ENCODE assay signal across 9 cellular contexts in the genomic region with DNA sequence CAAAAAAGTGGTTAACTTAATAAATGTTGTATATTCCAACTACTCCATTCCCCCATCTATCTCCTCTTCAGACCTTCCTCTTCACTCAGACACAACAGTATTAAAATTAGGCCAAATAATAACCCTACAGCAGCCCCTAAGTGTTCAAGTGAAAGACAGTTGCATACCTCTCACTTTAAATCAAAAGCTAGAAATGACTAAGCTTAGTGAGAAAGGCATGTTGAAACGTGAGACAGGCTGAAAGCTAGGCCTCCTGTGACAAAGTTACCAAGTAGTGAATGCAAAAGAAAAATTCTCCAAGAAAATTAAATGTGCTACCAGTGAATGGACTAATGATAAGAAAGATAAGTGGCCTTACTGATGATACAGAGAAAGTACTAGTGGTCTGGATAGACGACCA.
A peak's percentile ranks its signal among the peaks of the same experiment; 100 is the strongest.
DNase-seq lines count a peak whose midpoint lies in the region; ATAC-seq and TF ChIP-seq lines count a peak whose summit lies in the region.
"Had no signal": no experiment of that assay in that cellular context is flagged by ENCODE, and none has a peak within 500 bp of the region (broad histone marks: within the 10 kb centered on the region; RNA-seq: fewer than 3 reads in every experiment).

No MANE protein-coding gene starts in this region.

- H3K4me1 ChIP-seq in gastrocnemius medialis = peaks cover 5 to 15% of the 10 kb centered on the region in 2 donors
- H3K4me1 ChIP-seq in sigmoid colon = peaks cover 0 to 9% (median 4%) of the 10 kb centered on the region in 4 donors

- H3K36me3 ChIP-seq in gastrocnemius medialis (peaks cover 0 to 30% of the 10 kb centered on the region in 2 donors), sigmoid colon (peaks cover 0 to 27% (median 2%) of the 10 kb centered on the region in 4 donors)

- 71 to 80% methylated on average over 2 of the region's 2 CpGs for WGBS in sigmoid colon, 2 donors

- POLR2A ChIA-PET in activated CD4-positive, alpha-beta T cell treated with anti-CD3 and anti-CD28 coated beads for 36 hours (lab: Charles Lee) = no interaction called here

- TF ChIP-seq CTCF in gastrocnemius medialis (IDR thresholded peaks at IDR 0.05 in 4 of 5, conservative IDR thresholded peaks at IDR 0.05 in 1 of 5) = no peak
- TF ChIP-seq CTCF in sigmoid colon (IDR thresholded peaks at IDR 0.05) = no peak
- no peak for TF ChIP-seq CTCF in glutamatergic neuron (IDR thresholded peaks at IDR 0.05; ENCODE audit: partially characterized antibody, unreplicated experiment)

- H3K27me3 ChIP-seq in gastrocnemius medialis = no peaks in the 10 kb centered on the region
- H3K27me3 ChIP-seq in sigmoid colon = no peaks in the 10 kb centered on the region

- TF ChIP-seq POLR2A in gastrocnemius medialis (IDR thresholded peaks at IDR 0.05) = no peak
- TF ChIP-seq POLR2A in sigmoid colon (IDR thresholded peaks at IDR 0.05) = no peak

- ATAC-seq in activated CD4-positive, alpha-beta T cell treated with anti-CD3 and anti-CD28 coated beads for 36 hours = peak; percentile 81
- ATAC-seq in HG02623 (IDR thresholded peaks at IDR 0.05; ENCODE audit: unreplicated experiment) (peak; percentile 61), SK-N-SH treated with all-trans-retinoic acid at 6 μM for 48 hours (peak; percentile 69), gastrocnemius medialis (peak; percentile 54 to 78)

- H3K27ac ChIP-seq in gastrocnemius medialis = peak overlapping the region; percentile 50 to 72 (median 64)
- no peak overlapping the region for H3K27ac ChIP-seq in sigmoid colon

- peak; percentile 15 for DNase-seq in activated CD4-positive, alpha-beta T cell treated with anti-CD3 and anti-CD28 coated beads for 36 hours
- DNase-seq in activated CD4-positive, alpha-beta T cell treated with anti-CD3 and anti-CD28 coated beads for 1 hour = no peak
- DNase-seq in gastrocnemius medialis (no peak), sigmoid colon (no peak), CD1c-positive myeloid dendritic cell (ENCODE audit: extremely low spot score) (no peak), glutamatergic neuron (no peak)
- DNase-seq: NCI-H1694 treated with DMSO at 0.1 percent for 48 hours had no signal

- in situ Hi-C loops in gastrocnemius medialis (cut with MboI; ENCODE audit: low sequenced_read_pairs in 4 of 4) = no loop called here

- H3K9me3 ChIP-seq in gastrocnemius medialis = no peaks in the 10 kb centered on the region
- H3K9me3 ChIP-seq in sigmoid colon = no peaks in the 10 kb centered on the region

- peaks cover 16% of the 10 kb centered on the region for H3K4me1 Mint-ChIP-seq in activated CD4-positive, alpha-beta T cell treated with anti-CD3 and anti-CD28 coated beads for 36 hours
- H3K4me1 Mint-ChIP-seq in glutamatergic neuron (ENCODE audit: low read depth, unreplicated experiment) = no peaks in the 10 kb centered on the region

- no peaks in the 10 kb centered on the region for H3K27me3 Mint-ChIP-seq in activated CD4-positive, alpha-beta T cell treated with anti-CD3 and anti-CD28 coated beads for 36 hours
- H3K27me3 Mint-ChIP-seq in glutamatergic neuron (ENCODE audit: unreplicated experiment) = no peaks in the 10 kb centered on the region

- CTCF ChIA-PET in activated CD4-positive, alpha-beta T cell treated with anti-CD3 and anti-CD28 coated beads for 36 hours (lab: Charles Lee) = interaction anchor here (0.7 to 1.8 kb wide), 6 partner anchors 12 to 98 kb away, joined by 3 to 6 read pairs (median 3); no protein-coding TSS in a partner anchor

- intact Hi-C loops in activated CD4-positive, alpha-beta T cell treated with anti-CD3 and anti-CD28 coated beads for 36 hours (cut with DNase I, micrococcal nuclease) = no loop called here
- intact Hi-C loops in gastrocnemius medialis (cut with DNase I; ENCODE audit: low total_unique reads) (no loop called here), sigmoid colon (cut with DNase I) (no loop called here)

- peaks cover 21% of the 10 kb centered on the region for H3K36me3 Mint-ChIP-seq in activated CD4-positive, alpha-beta T cell treated with anti-CD3 and anti-CD28 coated beads for 36 hours (ENCODE audit: low read depth)
- no peaks in the 10 kb centered on the region for H3K36me3 Mint-ChIP-seq in glutamatergic neuron (ENCODE audit: unreplicated experiment)

- H3K4me3 Mint-ChIP-seq in activated CD4-positive, alpha-beta T cell treated with anti-CD3 and anti-CD28 coated beads for 36 hours = no peak overlapping the region
- H3K4me3 Mint-ChIP-seq in glutamatergic neuron (ENCODE audit: unreplicated experiment) = no peak overlapping the region

- no peak overlapping the region for H3K4me3 ChIP-seq in gastrocnemius medialis
- no peak overlapping the region for H3K4me3 ChIP-seq in sigmoid colon

- H3K27ac Mint-ChIP-seq in activated CD4-positive, alpha-beta T cell treated with anti-CD3 and anti-CD28 coated beads for 36 hours = no peak overlapping the region
- H3K27ac Mint-ChIP-seq in glutamatergic neuron (ENCODE audit: unreplicated experiment) = no peak overlapping the region

- H3K9me3 Mint-ChIP-seq in activated CD4-positive, alpha-beta T cell treated with anti-CD3 and anti-CD28 coated beads for 36 hours (ENCODE audit: low read depth) = no peaks in the 10 kb centered on the region
- no peaks in the 10 kb centered on the region for H3K9me3 Mint-ChIP-seq in glutamatergic neuron (ENCODE audit: unreplicated experiment)

- TF ChIP-seq EP300 in sigmoid colon (IDR thresholded peaks at IDR 0.05) = no peak

TF ChIP-seq in SK-N-SH treated with all-trans-retinoic acid at 6 μM for 48 hours, 23 proteins besides CTCF, POLR2A, EP300 and RAD21:
- TF ChIP-seq PPARA (CRISPR knock-in tag; IDR thresholded peaks at IDR 0.05; ENCODE audit: borderline replicate concordance) (no peak), RARB (CRISPR knock-in tag; IDR thresholded peaks at IDR 0.05) (no peak), OSR1 (CRISPR knock-in tag; IDR thresholded peaks at IDR 0.05) (no peak), ZC3H10 (CRISPR knock-in tag; IDR thresholded peaks at IDR 0.05) (no peak)
- TF ChIP-seq, protein P1, sequence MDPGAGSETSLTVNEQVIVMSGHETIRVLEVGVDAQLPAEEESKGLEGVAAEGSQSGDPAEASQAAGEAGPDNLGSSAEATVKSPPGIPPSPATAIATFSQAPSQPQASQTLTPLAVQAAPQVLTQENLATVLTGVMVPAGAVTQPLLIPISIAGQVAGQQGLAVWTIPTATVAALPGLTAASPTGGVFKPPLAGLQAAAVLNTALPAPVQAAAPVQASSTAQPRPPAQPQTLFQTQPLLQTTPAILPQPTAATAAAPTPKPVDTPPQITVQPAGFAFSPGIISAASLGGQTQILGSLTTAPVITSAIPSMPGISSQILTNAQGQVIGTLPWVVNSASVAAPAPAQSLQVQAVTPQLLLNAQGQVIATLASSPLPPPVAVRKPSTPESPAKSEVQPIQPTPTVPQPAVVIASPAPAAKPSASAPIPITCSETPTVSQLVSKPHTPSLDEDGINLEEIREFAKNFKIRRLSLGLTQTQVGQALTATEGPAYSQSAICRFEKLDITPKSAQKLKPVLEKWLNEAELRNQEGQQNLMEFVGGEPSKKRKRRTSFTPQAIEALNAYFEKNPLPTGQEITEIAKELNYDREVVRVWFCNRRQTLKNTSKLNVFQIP (CRISPR knock-in tag; IDR thresholded peaks at IDR 0.05; ENCODE audit: borderline replicate concordance, low read depth) = no peak

Comparison
In these comparisons a context has a peak if more than half of its experiments do, and no peak if none do; other contexts are left out.
1. H3K27ac ChIP-seq: peak in gastrocnemius medialis (4 of 4); none in sigmoid colon (0 of 4).
2. Peak in every context shown above with its lines, with median percentiles within 50 percentile points of each other: ATAC-seq.